8 cellular contexts compared by ENCODE assay signal in genomic region chr17:18225562-18226283, GRCh38. TPM values are rescaled to one million over a fixed set of nuclear protein-coding genes. Genes with fewer than 3 reads are reported as not detected.
A peak's percentile ranks its signal among the peaks of the same experiment; 100 is the strongest.
DNase-seq lines count a peak whose midpoint lies in the region; ATAC-seq, FAIRE-seq and TF ChIP-seq lines count a peak whose summit lies in the region.

Gene LLGL1, plus strand, starts transcription at chr17:18225635. Its CDS starts 48 bp downstream, at chr17:18225683.

- H4K20me1 ChIP-seq in keratinocyte (ENCODE audit: control insufficient read depth, extremely low read depth, insufficient read depth, low read length): no peaks in the 10 kb centered on the region

- in situ Hi-C loops in KBM-7 (cut with MboI; ENCODE audit: low pct_unique_long_range_greater_than_20kb, low sequenced_read_pairs): no loop called here

- dilution Hi-C loops in keratinocyte (cut with MboI; ENCODE audit: extremely low pct_ligation_motif_present, low sequenced_read_pairs): no loop called here

- H3K27me3 ChIP-seq in BE2C (no peaks in the 10 kb centered on the region), keratinocyte (ENCODE audit: control insufficient read depth, extremely low read depth, insufficient read depth, low read length) (no peaks in the 10 kb centered on the region)

- peak within 1 kb of the TSS; percentile 85 for H3K4me2 ChIP-seq in keratinocyte (ENCODE audit: control insufficient read depth, extremely low read depth, insufficient read depth, low read depth, low read length)

- H3K9ac ChIP-seq in keratinocyte (ENCODE audit: control insufficient read depth, extremely low read depth, insufficient read depth, low read length): peak within 1 kb of the TSS; percentile 79

- TF ChIP-seq CTCF in BE2C (IDR thresholded peaks at IDR 0.05; ENCODE audit: low read depth, low read length) (no peak), keratinocyte (optimal IDR thresholded peaks at IDR 0.05 in 1 of 3, IDR thresholded peaks at IDR 0.05 in 1 of 3, conservative IDR thresholded peaks at IDR 0.05 in 1 of 3; ENCODE audit: extremely low read depth in 1 of 3, insufficient read depth in 2 of 3, low read length in 3 of 3) (no peak)

- DNase-seq in BE2C: no peak
- peak; percentile 35 for DNase-seq in KBM-7
- DNase-seq in keratinocyte (ENCODE audit: low read depth, low spot score): no peak
- DNase-seq in HK-2 (ENCODE audit: unreplicated experiment): no peak
- no peak for DNase-seq in activated CD4-positive, alpha-beta T cell treated with anti-CD3 and anti-CD28 coated beads, Interleukin-2, amount 50 U/mL, for 1 hour

- peak within 1 kb of the TSS; percentile 88 for H3K4me3 Mint-ChIP-seq in stimulated activated memory B cell treated with anti-CD40 and anti-IgM and Interleukin-4, amounts not matched to agents 10 μg/mL and 1 μg/mL and 100 μg/mL, for 72 hours

- H3K27ac Mint-ChIP-seq in stimulated activated memory B cell treated with anti-CD40 and anti-IgM and Interleukin-4, amounts not matched to agents 10 μg/mL and 1 μg/mL and 100 μg/mL, for 72 hours: peak within 1 kb of the TSS; percentile 77

- H3K27ac ChIP-seq in angular gyrus (ENCODE audit: low read depth, low read length) (peak within 1 kb of the TSS; percentile 80), keratinocyte (ENCODE audit: control insufficient read depth, insufficient read depth, low read length) (peak within 1 kb of the TSS; percentile 42)

- no peaks in the 10 kb centered on the region for H3K36me3 ChIP-seq in BE2C
- no peaks in the 10 kb centered on the region for H3K36me3 ChIP-seq in keratinocyte (ENCODE audit: control insufficient read depth in 2 of 2, extremely low read depth in 1 of 2, insufficient read depth in 2 of 2, low read length in 2 of 2)

- no peak for FAIRE-seq in keratinocyte (lab: Jason Lieb, UNC)

- no peaks in the 10 kb centered on the region for H3K9me3 Mint-ChIP-seq in stimulated activated memory B cell treated with anti-CD40 and anti-IgM and Interleukin-4, amounts not matched to agents 10 μg/mL and 1 μg/mL and 100 μg/mL, for 72 hours

- H3K36me3 Mint-ChIP-seq in stimulated activated memory B cell treated with anti-CD40 and anti-IgM and Interleukin-4, amounts not matched to agents 10 μg/mL and 1 μg/mL and 100 μg/mL, for 72 hours: no peaks in the 10 kb centered on the region

- peaks cover 38% of the 10 kb centered on the region for H3K4me1 Mint-ChIP-seq in stimulated activated memory B cell treated with anti-CD40 and anti-IgM and Interleukin-4, amounts not matched to agents 10 μg/mL and 1 μg/mL and 100 μg/mL, for 72 hours

- peaks cover 2% of the 10 kb centered on the region for H3K9me1 ChIP-seq in keratinocyte (ENCODE audit: control insufficient read depth, extremely low read depth, insufficient read depth, low read length)

- no peaks in the 10 kb centered on the region for H3K27me3 Mint-ChIP-seq in stimulated activated memory B cell treated with anti-CD40 and anti-IgM and Interleukin-4, amounts not matched to agents 10 μg/mL and 1 μg/mL and 100 μg/mL, for 72 hours

- H3K4me3 ChIP-seq in BE2C (ENCODE audit: low read depth, low read length): peak within 1 kb of the TSS; percentile 69
- H3K4me3 ChIP-seq in keratinocyte (ENCODE audit: control insufficient read depth in 2 of 3, extremely low read depth in 1 of 3, insufficient read depth in 2 of 3, low read depth in 1 of 3, low read length in 3 of 3): peak within 1 kb of the TSS; percentile 55 to 92 (median 82)

- ATAC-seq in GM19324 (IDR thresholded peaks at IDR 0.05; ENCODE audit: low FRiP score, unreplicated experiment): peak; percentile 31
- peak; percentile 67 for ATAC-seq in stimulated activated memory B cell treated with anti-CD40 and anti-IgM and Interleukin-4, amounts not matched to agents 10 μg/mL and 1 μg/mL and 100 μg/mL, for 72 hours

- H3K79me2 ChIP-seq in keratinocyte (ENCODE audit: control insufficient read depth, insufficient read depth, low read length): peaks cover 37% of the 10 kb centered on the region

- peak within 1 kb of the TSS; percentile 91 for H2AFZ ChIP-seq in keratinocyte (ENCODE audit: control insufficient read depth, low read length)

- H3K4me1 ChIP-seq in BE2C (peaks cover 4% of the 10 kb centered on the region; the same call in 1 of the 2 replicates), keratinocyte (ENCODE audit: control insufficient read depth, extremely low read depth, insufficient read depth, low read length) (peaks cover 8% of the 10 kb centered on the region)

- H3K9me3 ChIP-seq in BE2C (no peaks in the 10 kb centered on the region), keratinocyte (ENCODE audit: control insufficient read depth, low read depth, low read length) (no peaks in the 10 kb centered on the region)

RNA-seq across cellular contexts. Expression of gene LLGL1, which starts in this region (rescaled TPM):
- polyA plus RNA-seq in BE2C (2012; ENCODE audit: insufficient read depth, insufficient read length, low read depth): 16.0 TPM
- polyA plus RNA-seq in keratinocyte: 13.8 to 24.7 TPM (median 22.6 TPM) in 3 replicates
- polyA plus RNA-seq in keratinocyte (2011; ENCODE audit: low read depth): 4.3 TPM
- 13.0 and 26.4 TPM in 2 replicates for polyA plus RNA-seq in keratinocyte (2011; cell fraction: cytosol; rRNA removed)
- 29.1 and 37.8 TPM in 2 replicates for polyA plus RNA-seq in keratinocyte (2011; cell fraction: nucleus; rRNA removed)
- 9.8 and 22.3 TPM in 2 replicates for polyA plus RNA-seq in keratinocyte (2012; ENCODE audit: low replicate concordance)
- 25.2 to 45.1 TPM (median 34.6 TPM) in 3 replicates for polyA minus RNA-seq in keratinocyte
- 54.5 TPM for polyA minus RNA-seq in keratinocyte (2011; cell fraction: cytosol; rRNA and poly(A)+ RNA removed)
- polyA minus RNA-seq in keratinocyte (2011; cell fraction: nucleus; rRNA and poly(A)+ RNA removed): 32.7 and 34.8 TPM in 2 replicates
